ENCODE assay signal across 8 cellular contexts in genomic region chr20:61980647-61981583, GRCh38.
DNase-seq lines count a peak whose midpoint lies in the region; TF ChIP-seq lines count a peak whose summit lies in the region.

No MANE protein-coding gene starts in this region.

- intact Hi-C loops in CD14-positive monocyte (cut with micrococcal nuclease) (no loop called here), posterior vena cava (cut with DNase I) (no loop called here)
- intact Hi-C loops in activated CD4-positive, alpha-beta memory T cell treated with anti-CD3 and anti-CD28 coated beads for 36 hours (cut with micrococcal nuclease): no loop called here

- peaks cover 15% of the 10 kb centered on the region for H3K4me1 Mint-ChIP-seq in CD14-positive monocyte
- peaks cover 15% of the 10 kb centered on the region for H3K4me1 Mint-ChIP-seq in activated CD4-positive, alpha-beta memory T cell treated with anti-CD3 and anti-CD28 coated beads for 36 hours (ENCODE audit: low read depth)

- peaks cover 35 to 72% of the 10 kb centered on the region in 2 donors for H3K36me3 Mint-ChIP-seq in CD14-positive monocyte
- peaks cover 23% of the 10 kb centered on the region for H3K36me3 Mint-ChIP-seq in activated CD4-positive, alpha-beta memory T cell treated with anti-CD3 and anti-CD28 coated beads for 36 hours

- peaks cover 5 to 18% (median 13%) of the 10 kb centered on the region in 7 donors for H3K9me3 Mint-ChIP-seq in CD14-positive monocyte
- H3K9me3 Mint-ChIP-seq in activated CD4-positive, alpha-beta memory T cell treated with anti-CD3 and anti-CD28 coated beads for 36 hours: peaks cover 6% of the 10 kb centered on the region

- CTCF ChIA-PET in activated CD4-positive, alpha-beta memory T cell treated with anti-CD3 and anti-CD28 coated beads for 36 hours (lab: Charles Lee): no interaction called here

- DNase-seq in CD14-positive monocyte (ENCODE audit: low spot score) (no peak), HT1080 (ENCODE audit: low read depth) (peak; percentile 11), iris pigment epithelial cell (ENCODE audit: low read depth) (peak; percentile 39), NCI-H2196 treated with DMSO at 0.1 percent for 48 hours (lab: John Stamatoyannopoulos, UW; ENCODE audit: unreplicated experiment) (no peak), NCI-H1092 (lab: John Stamatoyannopoulos, UW) (no peak), posterior vena cava (ENCODE audit: low spot score) (no peak)
- DNase-seq in activated CD4-positive, alpha-beta memory T cell treated with anti-CD3 and anti-CD28 coated beads for 36 hours: peak; percentile 15
- no peak for DNase-seq in stimulated activated CD4-positive, alpha-beta T cell treated with anti-CD3 and anti-CD28 coated beads, Interleukin-15, amount 100 ng/mL, for 24 hours

- POLR2A ChIA-PET in activated CD4-positive, alpha-beta memory T cell treated with anti-CD3 and anti-CD28 coated beads for 36 hours (lab: Charles Lee): no interaction called here

- TF ChIP-seq CTCF in CD14-positive monocyte (IDR thresholded peaks at IDR 0.05): peak; percentile 68

- H3K27ac Mint-ChIP-seq in CD14-positive monocyte: peak overlapping the region in 5 of 7 donors; percentile 3 to 65 (median 19)
- H3K27ac Mint-ChIP-seq in activated CD4-positive, alpha-beta memory T cell treated with anti-CD3 and anti-CD28 coated beads for 36 hours: no peak overlapping the region

- H3K4me3 Mint-ChIP-seq in CD14-positive monocyte: no peak overlapping the region
- H3K4me3 Mint-ChIP-seq in activated CD4-positive, alpha-beta memory T cell treated with anti-CD3 and anti-CD28 coated beads for 36 hours: no peak overlapping the region

- peaks cover 0 to 2% (median 1%) of the 10 kb centered on the region in 3 donors for H3K27me3 Mint-ChIP-seq in CD14-positive monocyte (ENCODE audit: low read depth in 3 of 3)
- H3K27me3 Mint-ChIP-seq in activated CD4-positive, alpha-beta memory T cell treated with anti-CD3 and anti-CD28 coated beads for 36 hours: no peaks in the 10 kb centered on the region

Comparison
In these comparisons a context has a peak if more than half of its experiments do, and no peak if none do; other contexts are left out.
1. DNase-seq: peak in HT1080 (single experiment), activated CD4-positive, alpha-beta memory T cell treated with anti-CD3 and anti-CD28 coated beads for 36 hours (single experiment) and iris pigment epithelial cell (single experiment); none in CD14-positive monocyte (single experiment), NCI-H2196 treated with DMSO at 0.1 percent for 48 hours (single experiment), NCI-H1092 (single experiment), stimulated activated CD4-positive, alpha-beta T cell treated with anti-CD3 and anti-CD28 coated beads, Interleukin-15, amount 100 ng/mL, for 24 hours (single experiment) and posterior vena cava (single experiment).